Comparison of ENCODE assay signal across 8 cellular contexts in genomic region chr19:6273701-6274601, GRCh38. TPM values are rescaled to one million over a fixed set of nuclear protein-coding genes. Genes with fewer than 3 reads are reported as not detected.
DNase-seq lines count a peak whose midpoint lies in the region; ATAC-seq, FAIRE-seq and TF ChIP-seq lines count a peak whose summit lies in the region.

No MANE protein-coding gene starts in this region.

- peak overlapping the region; percentile 50 to 82 for H3K27ac Mint-ChIP-seq in natural killer cell

- H3K79me2 ChIP-seq in SK-N-SH (ENCODE audit: insufficient read depth): peaks cover 94% of the 10 kb centered on the region

- H3K4me1 Mint-ChIP-seq in natural killer cell: peaks cover 68 to 85% of the 10 kb centered on the region in 2 donors

- peaks cover 5 to 17% of the 10 kb centered on the region in 2 experiments for H3K36me3 ChIP-seq in SK-N-SH (replicated peaks in 1 of 2; ENCODE audit: control insufficient read depth in 1 of 2, insufficient read depth in 2 of 2, low read length in 1 of 2)

- DNase-seq in H54 (ENCODE audit: insufficient read length, low spot score): peak; percentile 98
- peak; percentile 74 for DNase-seq in SK-N-SH
- DNase-seq in fibroblast of peridontal ligament (ENCODE audit: extremely low read depth): peak; percentile 88
- DNase-seq in natural killer cell: no peak
- no peak for DNase-seq in islet precursor cell
- DNase-seq in T-helper 1 cell: no peak
- no peak for DNase-seq in NCI-H1105 treated with DMSO at 0.1 percent for 48 hours (lab: John Stamatoyannopoulos, UW)

- peaks cover 90% of the 10 kb centered on the region for H4K20me1 ChIP-seq in SK-N-SH (ENCODE audit: insufficient read depth)

- CTCF ChIA-PET in SK-N-SH (lab: Yijun Ruan, JAX): interaction anchor here (0.7 to 3.8 kb wide), 4 partner anchors 14 to 286 kb away, joined by 3 to 24 read pairs (median 10); no protein-coding TSS in a partner anchor

- TF ChIP-seq CTCF in SK-N-SH (IDR thresholded peaks at IDR 0.05): no peak
- no peak for TF ChIP-seq CTCF in natural killer cell (IDR thresholded peaks at IDR 0.05)

- H3K27me3 ChIP-seq in SK-N-SH (ENCODE audit: insufficient read depth): no peaks in the 10 kb centered on the region

- no peaks in the 10 kb centered on the region for H3K36me3 Mint-ChIP-seq in natural killer cell

- peaks cover 14% of the 10 kb centered on the region for H3F3A ChIP-seq in SK-N-SH (replicated peaks; ENCODE audit: insufficient read depth)

- 25% methylated on average over 13 of the region's 30 CpGs for WGBS in SK-N-SH (ENCODE audit: low lambda C conversion rate)

- peak overlapping the region; percentile 63 for H3K4me3 Mint-ChIP-seq in natural killer cell

- H3K9ac ChIP-seq in SK-N-SH: peak overlapping the region; percentile 49; the same call in 1 of the 2 replicates

- H3K27me3 Mint-ChIP-seq in natural killer cell (ENCODE audit: low read depth in 2 of 2): no peaks in the 10 kb centered on the region

- no peaks in the 10 kb centered on the region for H3K9me3 Mint-ChIP-seq in natural killer cell

- FAIRE-seq in H54 (lab: Jason Lieb, UNC): peak; percentile 66

- peak overlapping the region; percentile 82 for H3K4me2 ChIP-seq in SK-N-SH

- peaks cover 44 to 93% of the 10 kb centered on the region in 2 experiments for H3K4me1 ChIP-seq in SK-N-SH (ENCODE audit: control insufficient read depth in 1 of 2, insufficient read depth in 2 of 2, low read depth in 1 of 2, low read length in 1 of 2)

- ATAC-seq in natural killer cell (peak; percentile 42 to 60 (median 53)), GM21367 (IDR thresholded peaks at IDR 0.05; ENCODE audit: unreplicated experiment) (no peak)

- POLR2A ChIA-PET in SK-N-SH (lab: Yijun Ruan, JAX): interaction anchor here (0.6 kb wide), 1 partner anchor 813 kb away, joined by 3 read pairs; no protein-coding TSS in a partner anchor

- no peaks in the 10 kb centered on the region for H3K9me2 ChIP-seq in SK-N-SH

- peak overlapping the region; percentile 15 to 54 for H3K4me3 ChIP-seq in SK-N-SH (ENCODE audit: low read depth in 2 of 2, low read length in 1 of 2)

- intact Hi-C loops in natural killer cell (cut with micrococcal nuclease): no loop called here

- TF ChIP-seq POLR2A in H54 (IDR thresholded peaks at IDR 0.05; ENCODE audit: low read depth, low read length): no peak

- no peak overlapping the region for H2AFZ ChIP-seq in SK-N-SH (ENCODE audit: low read depth)

- peak overlapping the region; percentile 82 to 99 for H3K27ac ChIP-seq in SK-N-SH (ENCODE audit: low read depth in 2 of 2, low read length in 1 of 2)

- no peak for TF ChIP-seq EP300 in SK-N-SH (IDR thresholded peaks at IDR 0.05; ENCODE audit: borderline replicate concordance in 1 of 2, low read depth in 1 of 2, low read length in 1 of 2)

- TF ChIP-seq RAD21 in SK-N-SH (IDR thresholded peaks at IDR 0.05; ENCODE audit: low read length): no peak

- no peaks in the 10 kb centered on the region for H3K9me3 ChIP-seq in SK-N-SH

TF ChIP-seq in SK-N-SH, 30 proteins besides CTCF, POLR2A, EP300 and RAD21 (continues in another document):
- TF ChIP-seq, protein P1, sequence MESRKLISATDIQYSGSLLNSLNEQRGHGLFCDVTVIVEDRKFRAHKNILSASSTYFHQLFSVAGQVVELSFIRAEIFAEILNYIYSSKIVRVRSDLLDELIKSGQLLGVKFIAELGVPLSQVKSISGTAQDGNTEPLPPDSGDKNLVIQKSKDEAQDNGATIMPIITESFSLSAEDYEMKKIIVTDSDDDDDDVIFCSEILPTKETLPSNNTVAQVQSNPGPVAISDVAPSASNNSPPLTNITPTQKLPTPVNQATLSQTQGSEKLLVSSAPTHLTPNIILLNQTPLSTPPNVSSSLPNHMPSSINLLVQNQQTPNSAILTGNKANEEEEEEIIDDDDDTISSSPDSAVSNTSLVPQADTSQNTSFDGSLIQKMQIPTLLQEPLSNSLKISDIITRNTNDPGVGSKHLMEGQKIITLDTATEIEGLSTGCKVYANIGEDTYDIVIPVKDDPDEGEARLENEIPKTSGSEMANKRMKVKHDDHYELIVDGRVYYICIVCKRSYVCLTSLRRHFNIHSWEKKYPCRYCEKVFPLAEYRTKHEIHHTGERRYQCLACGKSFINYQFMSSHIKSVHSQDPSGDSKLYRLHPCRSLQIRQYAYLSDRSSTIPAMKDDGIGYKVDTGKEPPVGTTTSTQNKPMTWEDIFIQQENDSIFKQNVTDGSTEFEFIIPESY (IDR thresholded peaks at IDR 0.05; ENCODE audit: borderline replicate concordance, low read depth): no peak; the same call in 1 of the 2 replicates
- TF ChIP-seq TEAD4 (IDR thresholded peaks at IDR 0.05; ENCODE audit: borderline replicate concordance, insufficient read depth): no peak
- TF ChIP-seq, protein P2, sequence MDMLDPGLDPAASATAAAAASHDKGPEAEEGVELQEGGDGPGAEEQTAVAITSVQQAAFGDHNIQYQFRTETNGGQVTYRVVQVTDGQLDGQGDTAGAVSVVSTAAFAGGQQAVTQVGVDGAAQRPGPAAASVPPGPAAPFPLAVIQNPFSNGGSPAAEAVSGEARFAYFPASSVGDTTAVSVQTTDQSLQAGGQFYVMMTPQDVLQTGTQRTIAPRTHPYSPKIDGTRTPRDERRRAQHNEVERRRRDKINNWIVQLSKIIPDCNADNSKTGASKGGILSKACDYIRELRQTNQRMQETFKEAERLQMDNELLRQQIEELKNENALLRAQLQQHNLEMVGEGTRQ (IDR thresholded peaks at IDR 0.05; ENCODE audit: borderline replicate concordance, low read depth, low read length): no peak
- no peak for TF ChIP-seq RCOR1 (IDR thresholded peaks at IDR 0.05; ENCODE audit: low read length)
- 0 out of 2 replicates have a peak, but pooled peaks have one; percentile 29 for TF ChIP-seq ELF1 (IDR thresholded peaks at IDR 0.05)
- TF ChIP-seq, protein P3, sequence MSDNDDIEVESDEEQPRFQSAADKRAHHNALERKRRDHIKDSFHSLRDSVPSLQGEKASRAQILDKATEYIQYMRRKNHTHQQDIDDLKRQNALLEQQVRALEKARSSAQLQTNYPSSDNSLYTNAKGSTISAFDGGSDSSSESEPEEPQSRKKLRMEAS (IDR thresholded peaks at IDR 0.05; ENCODE audit: low read depth): peak; percentile 44; the same call in 1 of the 2 replicates
- no peak for TF ChIP-seq SMC3 (IDR thresholded peaks at IDR 0.05; ENCODE audit: low read depth, low read length)
- TF ChIP-seq, protein P4, sequence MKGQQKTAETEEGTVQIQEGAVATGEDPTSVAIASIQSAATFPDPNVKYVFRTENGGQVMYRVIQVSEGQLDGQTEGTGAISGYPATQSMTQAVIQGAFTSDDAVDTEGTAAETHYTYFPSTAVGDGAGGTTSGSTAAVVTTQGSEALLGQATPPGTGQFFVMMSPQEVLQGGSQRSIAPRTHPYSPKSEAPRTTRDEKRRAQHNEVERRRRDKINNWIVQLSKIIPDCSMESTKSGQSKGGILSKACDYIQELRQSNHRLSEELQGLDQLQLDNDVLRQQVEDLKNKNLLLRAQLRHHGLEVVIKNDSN (IDR thresholded peaks at IDR 0.05; ENCODE audit: borderline replicate concordance, low read depth): no peak
- no peak for TF ChIP-seq MEF2A (IDR thresholded peaks at IDR 0.05; ENCODE audit: borderline replicate concordance, low read depth)
- no peak for TF ChIP-seq YY1 (IDR thresholded peaks at IDR 0.05; ENCODE audit: low read depth)
- TF ChIP-seq NFIC (IDR thresholded peaks at IDR 0.05; ENCODE audit: borderline replicate concordance): peak; percentile 69
- peak; percentile 82 for TF ChIP-seq PBX3 (IDR thresholded peaks at IDR 0.05)
- no peak for TF ChIP-seq JUND (IDR thresholded peaks at IDR 0.05)
- peak; percentile 17; the same call in 1 of the 2 replicates for TF ChIP-seq TCF12 (IDR thresholded peaks at IDR 0.05)
- TF ChIP-seq NRF1 (IDR thresholded peaks at IDR 0.05; ENCODE audit: low read depth, low read length): no peak
- no peak for TF ChIP-seq RXRA (IDR thresholded peaks at IDR 0.05; ENCODE audit: borderline replicate concordance, low read depth)
- TF ChIP-seq MXI1 (IDR thresholded peaks at IDR 0.05; ENCODE audit: low read depth, low read length): no peak
- no peak for TF ChIP-seq FOXM1 (IDR thresholded peaks at IDR 0.05; ENCODE audit: low read depth)
- no peak for TF ChIP-seq SIN3A (IDR thresholded peaks at IDR 0.05; ENCODE audit: borderline replicate concordance, low read depth, low read length)
- TF ChIP-seq FOXJ3 (CRISPR knock-in tag; IDR thresholded peaks at IDR 0.05): no peak
- TF ChIP-seq, protein P5, sequence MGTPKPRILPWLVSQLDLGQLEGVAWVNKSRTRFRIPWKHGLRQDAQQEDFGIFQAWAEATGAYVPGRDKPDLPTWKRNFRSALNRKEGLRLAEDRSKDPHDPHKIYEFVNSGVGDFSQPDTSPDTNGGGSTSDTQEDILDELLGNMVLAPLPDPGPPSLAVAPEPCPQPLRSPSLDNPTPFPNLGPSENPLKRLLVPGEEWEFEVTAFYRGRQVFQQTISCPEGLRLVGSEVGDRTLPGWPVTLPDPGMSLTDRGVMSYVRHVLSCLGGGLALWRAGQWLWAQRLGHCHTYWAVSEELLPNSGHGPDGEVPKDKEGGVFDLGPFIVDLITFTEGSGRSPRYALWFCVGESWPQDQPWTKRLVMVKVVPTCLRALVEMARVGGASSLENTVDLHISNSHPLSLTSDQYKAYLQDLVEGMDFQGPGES (IDR thresholded peaks at IDR 0.05; ENCODE audit: low read depth, low read length): no peak
- peak; percentile 15; the same call in 1 of the 2 replicates for TF ChIP-seq FOSL2 (IDR thresholded peaks at IDR 0.05; ENCODE audit: borderline replicate concordance, low read depth)
- no peak for TF ChIP-seq POLR2AphosphoS5 (IDR thresholded peaks at IDR 0.05; ENCODE audit: low read depth, low read length)

RNA-seq across cellular contexts. Expression of gene MLLT1, which starts 5.8 kb away (rescaled TPM):
- 12.7 and 19.0 TPM in 2 replicates for polyA plus RNA-seq in SK-N-SH (2012; rRNA removed)
- polyA plus RNA-seq in SK-N-SH (2012; cell fraction: cytosol; rRNA removed): 7.9 and 13.5 TPM in 2 replicates
- polyA plus RNA-seq in SK-N-SH (2012; cell fraction: nucleus; rRNA removed): 31.0 and 38.9 TPM in 2 replicates
- 10 to 100 TPM; 30.2 to 43.8 (median 36.6) TPM for total RNA-seq in natural killer cell

RNA-seq across cellular contexts. Expression of gene ACER1, which starts 59.5 kb away (rescaled TPM):
- polyA plus RNA-seq in SK-N-SH (2012; rRNA removed): not detected in 2 replicates
- polyA plus RNA-seq in SK-N-SH (2012; cell fraction: cytosol; rRNA removed): not detected in 2 replicates
- 0.12 TPM in 1 of 2 replicates, not detected in the other for polyA plus RNA-seq in SK-N-SH (2012; cell fraction: nucleus; rRNA removed)
- under 1 TPM in 2 of 3 donors, not detected in 1; 0.25 to 0.35 TPM for total RNA-seq in natural killer cell

Comparison
In these comparisons a context has a peak if more than half of its experiments do, and no peak if none do; other contexts are left out.
1. DNase-seq: peak in H54 (single experiment), SK-N-SH (single experiment) and fibroblast of peridontal ligament (single experiment); none in natural killer cell (single experiment), islet precursor cell (single experiment), T-helper 1 cell (0 of 5) and NCI-H1105 treated with DMSO at 0.1 percent for 48 hours (single experiment).